ENCODE assay signal across 10 cellular contexts in the genomic region with DNA sequence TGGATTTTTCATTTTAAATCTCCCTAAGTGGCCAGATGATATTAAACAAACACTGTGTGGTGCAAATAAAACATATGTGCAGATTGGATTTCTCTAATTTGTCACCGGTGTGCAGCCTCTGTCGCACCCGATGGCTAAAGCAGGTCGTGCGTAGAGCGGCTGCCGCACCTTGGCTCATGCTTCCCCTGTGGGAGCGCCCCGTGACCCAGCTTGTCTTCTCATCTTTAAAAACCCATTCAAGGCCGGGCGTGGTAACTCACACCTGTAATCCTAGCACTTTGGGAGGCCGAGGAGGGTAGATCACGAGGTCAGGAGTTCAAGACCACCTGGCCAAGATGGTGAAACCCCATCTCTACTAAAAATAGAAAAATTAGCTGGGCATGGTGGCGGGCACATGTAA. TPM values are rescaled to one million over a fixed set of nuclear protein-coding genes. Genes with fewer than 3 reads are reported as not detected.
"Had no signal": no experiment of that assay in that cellular context is flagged by ENCODE, and none has a peak within 500 bp of the region (broad histone marks: within the 10 kb centered on the region; RNA-seq: fewer than 3 reads in every experiment).

No MANE protein-coding gene starts in this region.

RNA-seq across cellular contexts. Expression of a gene that starts 24.3 kb away (rescaled TPM):
- total RNA-seq: OCI-LY7, PC-3, PC-9, Peyer's patch, Right ventricle myocardium inferior, Right ventricle myocardium superior, RPMI7951, SJCRH30, SJSA1, SK-MEL-5 had no signal
